ENCODE assay signal across 17 cellular contexts in the genomic region with DNA sequence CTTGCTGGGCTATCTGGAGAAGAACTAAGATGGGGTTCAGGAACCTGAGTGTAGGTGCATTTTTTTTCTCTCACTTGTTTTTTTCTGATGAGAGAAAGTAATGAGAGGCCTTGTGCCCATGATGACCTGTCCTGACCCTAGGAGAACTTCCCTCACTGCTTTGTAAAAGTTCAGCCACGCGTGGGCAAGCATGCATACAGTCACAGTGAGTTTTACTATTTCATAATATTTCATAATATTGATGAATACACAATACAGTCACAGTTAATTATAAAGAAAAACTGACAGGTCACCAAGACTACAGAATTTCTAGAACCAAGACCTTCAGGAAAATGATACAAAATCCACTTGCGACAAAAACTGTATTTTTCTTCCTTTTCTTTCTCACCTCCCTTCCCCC.
"Had no signal": no experiment of that assay in that cellular context is flagged by ENCODE, and none has a peak within 500 bp of the region (broad histone marks: within the 10 kb centered on the region; RNA-seq: fewer than 3 reads in every experiment).

No MANE protein-coding gene starts in this region.

- ATAC-seq: activated CD8-positive, alpha-beta T cell treated with anti-CD3 and anti-CD28 coated beads for 36 hours; left cardiac atrium; lower lobe of right lung; natural killer cell; stimulated activated naive B cell treated with anti-CD40 and anti-IgM and Interleukin-4, amounts not matched to agents 10 μg/mL and 1 μg/mL and 100 μg/mL, for 72 hours had no signal

- DNase-seq: activated CD4-positive, alpha-beta T cell treated with anti-CD3 and anti-CD28 coated beads, Interleukin-2, amount 10 ng/mL, durations not matched to agents 24 days and 14 days; activated CD8-positive, alpha-beta T cell treated with anti-CD3 and anti-CD28 coated beads for 36 hours; activated naive CD4-positive, alpha-beta T cell treated with anti-CD3 and anti-CD28 coated beads for 36 hours; activated T-cell treated with anti-CD3 and anti-CD28 coated beads, Interleukin-2, amount 50 U/mL, for 24 hours; anterior cingulate cortex; cortex of kidney; effector CD4-positive, alpha-beta T cell; esophagus squamous epithelium; left cardiac atrium; lower lobe of right lung; natural killer cell; stimulated activated naive B cell treated with anti-CD40 and anti-IgM and Interleukin-4, amounts not matched to agents 10 μg/mL and 1 μg/mL and 100 μg/mL, for 72 hours; T-helper 1 cell; T1000; tibial artery had no signal

- H3K27ac ChIP-seq: parathyroid adenoma, tibial artery, vagina had no signal
